Comparison of ENCODE assay signal across 20 cellular contexts in the genomic region with DNA sequence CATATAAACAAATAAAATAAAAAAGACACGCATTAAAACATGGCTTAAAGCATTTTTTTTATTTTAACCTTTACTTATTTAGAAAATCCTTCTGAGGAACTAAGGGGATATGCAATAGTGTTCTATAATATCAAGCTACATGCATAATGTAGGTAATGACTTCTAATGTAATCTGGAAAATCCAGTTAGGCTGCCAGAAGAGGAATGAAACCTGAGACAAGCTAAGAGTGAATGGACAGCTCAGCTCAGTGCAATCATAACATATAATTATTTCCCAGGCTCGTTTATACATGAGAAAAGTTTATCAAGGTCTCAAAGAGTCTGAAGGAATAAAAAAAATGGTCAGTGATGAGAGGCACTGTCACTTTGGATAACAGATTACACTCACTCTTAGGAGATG.
"Had no signal": no experiment of that assay in that cellular context is flagged by ENCODE, and none has a peak within 500 bp of the region (broad histone marks: within the 10 kb centered on the region; RNA-seq: fewer than 3 reads in every experiment).

No MANE protein-coding gene starts in this region.

- H3K27ac ChIP-seq: body of pancreas, colonic mucosa, esophagus squamous epithelium, hepatocyte, neural progenitor cell, spleen, upper lobe of left lung had no signal

- H3K36me3 Mint-ChIP-seq: activated naive CD8-positive, alpha-beta T cell treated with anti-CD3 and anti-CD28 coated beads for 36 hours; neural progenitor cell; WTC11 had no signal

- H3K4me1 ChIP-seq: body of pancreas, colonic mucosa, esophagus squamous epithelium, neural progenitor cell, spleen, upper lobe of left lung had no signal

- H3K9me3 Mint-ChIP-seq: activated naive CD8-positive, alpha-beta T cell treated with anti-CD3 and anti-CD28 coated beads for 36 hours; neural progenitor cell; stimulated activated naive CD8-positive, alpha-beta T cell treated with anti-CD3 and anti-CD28 coated beads, Interleukin-15, Interleukin-2, amounts not matched to agents 100 ng/mL and 50 ng/mL, for 24 hours; WTC11 had no signal

- H3K4me3 ChIP-seq: body of pancreas, colonic mucosa, esophagus squamous epithelium, hepatocyte, neural progenitor cell, spleen, upper lobe of left lung had no signal

- H3K27me3 ChIP-seq: body of pancreas, colonic mucosa, esophagus squamous epithelium, hepatocyte, neural progenitor cell, spleen, upper lobe of left lung had no signal

- H3K9ac ChIP-seq: neural progenitor cell had no signal

- H3K27me3 Mint-ChIP-seq: activated naive CD8-positive, alpha-beta T cell treated with anti-CD3 and anti-CD28 coated beads for 36 hours; stimulated activated naive CD8-positive, alpha-beta T cell treated with anti-CD3 and anti-CD28 coated beads, Interleukin-15, Interleukin-2, amounts not matched to agents 100 ng/mL and 50 ng/mL, for 24 hours had no signal

- DNase-seq: activated CD4-positive, alpha-beta T cell treated with anti-CD3 and anti-CD28 coated beads for 48 hours; activated CD8-positive, alpha-beta memory T cell treated with anti-CD3 and anti-CD28 coated beads, Interleukin-2, amount 50 U/mL, for 4 hours; activated CD8-positive, alpha-beta T cell treated with anti-CD3 and anti-CD28 coated beads, Interleukin-2, amount 10 ng/mL, durations not matched to agents 7 days and 5 days; activated gamma-delta T cell treated with Interleukin-2 at 50 U/mL for 16 hours; activated naive CD8-positive, alpha-beta T cell treated with anti-CD3 and anti-CD28 coated beads for 36 hours; activated T-cell treated with anti-CD3 and anti-CD28 coated beads, Interleukin-2, amount 50 U/mL, for 48 hours; amygdala; body of pancreas; central memory CD4-positive, alpha-beta T cell; colonic mucosa; esophagus squamous epithelium; islet precursor cell; spleen; upper lobe of left lung had no signal

- ATAC-seq: activated CD8-positive, alpha-beta T cell treated with anti-CD3 and anti-CD28 coated beads, Interleukin-2, amount 10 ng/mL, durations not matched to agents 7 days and 5 days; body of pancreas; left lobe of liver; sciatic nerve; WTC11 had no signal

- H3K4me3 Mint-ChIP-seq: activated CD8-positive, alpha-beta T cell treated with anti-CD3 and anti-CD28 coated beads, Interleukin-2, amount 10 ng/mL, durations not matched to agents 7 days and 5 days; activated naive CD8-positive, alpha-beta T cell treated with anti-CD3 and anti-CD28 coated beads for 36 hours; neural progenitor cell; stimulated activated naive CD8-positive, alpha-beta T cell treated with anti-CD3 and anti-CD28 coated beads, Interleukin-15, Interleukin-2, amounts not matched to agents 100 ng/mL and 50 ng/mL, for 24 hours; WTC11 had no signal

- H3K9me3 ChIP-seq: body of pancreas, colonic mucosa, esophagus squamous epithelium, spleen, upper lobe of left lung had no signal

- H3K79me2 ChIP-seq: hepatocyte had no signal

- H2AFZ ChIP-seq: hepatocyte, neural progenitor cell had no signal

- H3K36me3 ChIP-seq: colonic mucosa, esophagus squamous epithelium, neural progenitor cell, spleen, upper lobe of left lung had no signal

- H3K4me1 Mint-ChIP-seq: activated naive CD8-positive, alpha-beta T cell treated with anti-CD3 and anti-CD28 coated beads for 36 hours; neural progenitor cell; WTC11 had no signal

- H3K4me2 ChIP-seq: hepatocyte, neural progenitor cell had no signal

- H3K27ac Mint-ChIP-seq: activated CD8-positive, alpha-beta T cell treated with anti-CD3 and anti-CD28 coated beads, Interleukin-2, amount 10 ng/mL, durations not matched to agents 7 days and 5 days; activated naive CD8-positive, alpha-beta T cell treated with anti-CD3 and anti-CD28 coated beads for 36 hours; neural progenitor cell; stimulated activated naive CD8-positive, alpha-beta T cell treated with anti-CD3 and anti-CD28 coated beads, Interleukin-15, Interleukin-2, amounts not matched to agents 100 ng/mL and 50 ng/mL, for 24 hours; WTC11 had no signal
